In the genomic region with DNA sequence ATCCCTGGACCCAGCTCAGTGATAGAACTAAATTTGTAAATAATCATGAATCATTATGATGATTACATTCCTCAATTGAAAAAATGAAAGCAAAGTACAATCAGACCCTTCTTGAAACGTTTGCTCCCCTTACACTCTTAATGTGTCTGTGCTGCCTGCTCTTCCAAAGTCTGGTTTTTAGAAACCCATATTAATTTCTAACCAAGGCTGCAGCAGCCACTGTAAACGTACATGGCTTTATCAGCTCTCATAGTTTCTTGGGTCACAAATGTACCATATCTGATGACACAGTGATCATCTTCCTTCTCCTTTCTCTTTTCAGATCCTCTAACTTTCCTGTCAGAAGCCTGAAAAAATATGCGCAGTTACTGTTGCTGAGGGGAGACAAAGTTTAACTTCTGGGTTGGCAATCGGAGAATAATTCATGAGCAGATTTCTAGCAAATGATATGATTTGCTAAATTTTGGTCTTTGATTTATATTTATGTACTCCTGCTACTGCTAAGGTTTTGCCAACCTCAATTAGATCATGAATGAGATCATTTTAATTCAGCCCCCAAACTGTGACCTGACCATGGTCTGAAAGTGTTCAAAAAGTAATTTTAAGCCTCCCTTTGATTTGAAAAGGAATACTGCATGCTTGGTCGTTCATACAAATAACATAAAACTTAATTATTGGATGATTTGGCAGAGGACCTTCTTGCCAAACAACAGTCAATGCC, we compare ENCODE assay signal across 11 cellular contexts. TPM values are rescaled to one million over a fixed set of nuclear protein-coding genes. Genes with fewer than 3 reads are reported as not detected.
DNase-seq lines count a peak whose midpoint lies in the region; ATAC-seq, FAIRE-seq and TF ChIP-seq lines count a peak whose summit lies in the region.
"Had no signal": no experiment of that assay in that cellular context is flagged by ENCODE, and none has a peak within 500 bp of the region (broad histone marks: within the 10 kb centered on the region; RNA-seq: fewer than 3 reads in every experiment).

No MANE protein-coding gene starts in this region.

- peak overlapping the region; percentile 51; the same call in 1 of the 2 replicates for H3K27ac ChIP-seq in IMR-90 (ENCODE audit: insufficient read depth, low read length)
- peak overlapping the region; percentile 62 to 74 for H3K27ac ChIP-seq in kidney (ENCODE audit: low read depth in 2 of 2, low read length in 2 of 2)
- H3K27ac ChIP-seq in neuronal stem cell (replicated peaks; ENCODE audit: low read length) = no peak overlapping the region

- H3K36me3 Mint-ChIP-seq in activated B cell treated with CpG ODN at 0.5 μM for 24 hours (ENCODE audit: low read depth) = peaks cover 63% of the 10 kb centered on the region
- peaks cover 14% of the 10 kb centered on the region for H3K36me3 Mint-ChIP-seq in stimulated activated memory B cell treated with anti-CD40 and anti-IgM and Interleukin-4, amounts not matched to agents 10 μg/mL and 1 μg/mL and 100 μg/mL, for 72 hours
- no peaks in the 10 kb centered on the region for H3K36me3 Mint-ChIP-seq in activated CD4-positive, alpha-beta memory T cell treated with anti-CD3 and anti-CD28 coated beads for 36 hours

- H3K4me2 ChIP-seq in IMR-90 (ENCODE audit: low read depth, low read length) = peak overlapping the region; percentile 79
- no peak overlapping the region for H3K4me2 ChIP-seq in neuronal stem cell (ENCODE audit: insufficient read depth, low read length, poor library complexity, severe bottlenecking)

- peak overlapping the region; percentile 81 for H3K27ac Mint-ChIP-seq in activated B cell treated with CpG ODN at 0.5 μM for 24 hours
- no peak overlapping the region for H3K27ac Mint-ChIP-seq in stimulated activated memory B cell treated with anti-CD40 and anti-IgM and Interleukin-4, amounts not matched to agents 10 μg/mL and 1 μg/mL and 100 μg/mL, for 72 hours
- no peak overlapping the region for H3K27ac Mint-ChIP-seq in activated CD4-positive, alpha-beta memory T cell treated with anti-CD3 and anti-CD28 coated beads for 36 hours
- H3K27ac Mint-ChIP-seq: T-helper 1 cell treated with Interleukin-12 subunit alpha and Interleukin-12 subunit beta and Interleukin-4 antibody, amounts not matched to agents 30 μg/mL and 1 μg/mL, for 36 hours had no signal

- H4K20me1 ChIP-seq in IMR-90 (ENCODE audit: insufficient read depth, low read length) = peaks cover 23% of the 10 kb centered on the region; the same call in 1 of the 2 replicates

- H3K4me3 Mint-ChIP-seq in activated B cell treated with CpG ODN at 0.5 μM for 24 hours = peak overlapping the region; percentile 48
- H3K4me3 Mint-ChIP-seq in stimulated activated memory B cell treated with anti-CD40 and anti-IgM and Interleukin-4, amounts not matched to agents 10 μg/mL and 1 μg/mL and 100 μg/mL, for 72 hours = peak overlapping the region; percentile 24
- H3K4me3 Mint-ChIP-seq in activated CD4-positive, alpha-beta memory T cell treated with anti-CD3 and anti-CD28 coated beads for 36 hours = no peak overlapping the region
- H3K4me3 Mint-ChIP-seq: T-helper 1 cell treated with Interleukin-12 subunit alpha and Interleukin-12 subunit beta and Interleukin-4 antibody, amounts not matched to agents 30 μg/mL and 1 μg/mL, for 36 hours had no signal

- no peak overlapping the region; the same call in 1 of the 2 replicates for H2BK20ac ChIP-seq in IMR-90 (ENCODE audit: low read depth, low read length)

- H3K18ac ChIP-seq in IMR-90 (ENCODE audit: low read depth, low read length) (peak overlapping the region; percentile 83), neuronal stem cell (ENCODE audit: low read length) (no peak overlapping the region)

- POLR2A ChIA-PET in IMR-90 (lab: Charles Lee; ENCODE audit: unreplicated experiment) = no interaction called here
- POLR2A ChIA-PET in activated B cell treated with CpG ODN at 0.5 μM for 24 hours (lab: Charles Lee) = no interaction called here
- POLR2A ChIA-PET in activated CD4-positive, alpha-beta memory T cell treated with anti-CD3 and anti-CD28 coated beads for 36 hours (lab: Charles Lee) = interaction anchor here (0.7 kb wide), 1 partner anchor 984 kb away, joined by 3 read pairs; no protein-coding TSS in a partner anchor

- H2BK5ac ChIP-seq in IMR-90 (ENCODE audit: low read depth, low read length, poor library complexity, severe bottlenecking) (peak overlapping the region; percentile 19), neuronal stem cell (ENCODE audit: low read length) (no peak overlapping the region)

- H3K79me1 ChIP-seq in IMR-90 (ENCODE audit: low read depth in 1 of 2, low read length in 2 of 2) (peaks cover 25 to 71% of the 10 kb centered on the region in 2 experiments), neuronal stem cell (ENCODE audit: low read depth, low read length) (no peaks in the 10 kb centered on the region)

- BruUV-seq in IMR-90 (replicated peaks; lab: Mats Ljungman, UMichigan) = no TSS peak

- dilution Hi-C loops in IMR-90 (cut with HindIII; ENCODE audit: low sequenced_read_pairs, unreplicated experiment) = no loop called here

- H3K9ac ChIP-seq in IMR-90 (ENCODE audit: low read depth, low read length) = peak overlapping the region; percentile 57
- H3K9ac ChIP-seq in kidney (ENCODE audit: low read length in 2 of 2) = peak overlapping the region; percentile 4 to 53
- no peak overlapping the region for H3K9ac ChIP-seq in neuronal stem cell (ENCODE audit: low read depth, low read length, poor library complexity)

- H2BK15ac ChIP-seq in IMR-90 (ENCODE audit: low read depth, low read length) (no peak overlapping the region), neuronal stem cell (ENCODE audit: low read length) (no peak overlapping the region)

- H2AK9ac ChIP-seq in IMR-90 (replicated peaks; ENCODE audit: low read depth, low read length, poor library complexity) = no peak overlapping the region

- no peaks in the 10 kb centered on the region for H3K27me3 ChIP-seq in IMR-90 (ENCODE audit: control insufficient read depth, insufficient read depth, low read length)
- no peaks in the 10 kb centered on the region for H3K27me3 ChIP-seq in neuronal stem cell (ENCODE audit: control insufficient read depth in 3 of 3, insufficient read depth in 3 of 3, low read depth in 1 of 3, low read length in 3 of 3)

- H4K8ac ChIP-seq in IMR-90 (ENCODE audit: low read depth in 2 of 2, low read length in 2 of 2) (peak overlapping the region in 1 of 2 experiments; percentile 20; a peak in 1 of 4 replicates), neuronal stem cell (ENCODE audit: low read depth, low read length) (no peak overlapping the region)

- in situ Hi-C loops in IMR-90 (cut with MboI; ENCODE audit: low sequenced_read_pairs) = loop anchor here (25.0 kb wide), 2 partner anchors 995 to 1805 kb away; no protein-coding TSS in a partner anchor

- H4K91ac ChIP-seq in IMR-90 (ENCODE audit: insufficient read depth, low read depth, low read length) (peak overlapping the region; percentile 21; the same call in 1 of the 2 replicates), neuronal stem cell (ENCODE audit: low read depth, low read length, poor library complexity) (no peak overlapping the region)

- intact Hi-C loops in IMR-90 (cut with micrococcal nuclease) = loop anchor here (2.0 kb wide), 1 partner anchor 55 kb away; no protein-coding TSS in a partner anchor
- intact Hi-C loops in activated B cell treated with CpG ODN at 0.5 μM for 24 hours (cut with micrococcal nuclease) = loop anchor here (1.0 to 2.0 kb wide), 2 partner anchors 9 to 17 kb away; no protein-coding TSS in a partner anchor
- intact Hi-C loops in kidney (cut with DNase I) = no loop called here
- intact Hi-C loops in activated CD4-positive, alpha-beta memory T cell treated with anti-CD3 and anti-CD28 coated beads for 36 hours (cut with micrococcal nuclease) = no loop called here

- H2AFZ ChIP-seq in IMR-90 (replicated peaks; ENCODE audit: low read length, poor library complexity) = no peak overlapping the region
- H2AFZ ChIP-seq in neuronal stem cell (ENCODE audit: low read length) = no peak overlapping the region

- TF ChIP-seq CTCF in IMR-90 (conservative IDR thresholded peaks at IDR 0.05; ENCODE audit: low read depth, low read length) (no peak), activated B cell treated with CpG ODN at 0.5 μM for 24 hours (IDR thresholded peaks at IDR 0.05) (no peak), kidney (IDR thresholded peaks at IDR 0.05; ENCODE audit: borderline replicate concordance, extremely low read depth, insufficient read depth) (no peak)

- H3K9me3 Mint-ChIP-seq in activated B cell treated with CpG ODN at 0.5 μM for 24 hours = no peaks in the 10 kb centered on the region
- H3K9me3 Mint-ChIP-seq in stimulated activated memory B cell treated with anti-CD40 and anti-IgM and Interleukin-4, amounts not matched to agents 10 μg/mL and 1 μg/mL and 100 μg/mL, for 72 hours = no peaks in the 10 kb centered on the region
- H3K9me3 Mint-ChIP-seq in activated CD4-positive, alpha-beta memory T cell treated with anti-CD3 and anti-CD28 coated beads for 36 hours = no peaks in the 10 kb centered on the region
- H3K9me3 Mint-ChIP-seq: T-helper 1 cell treated with Interleukin-12 subunit alpha and Interleukin-12 subunit beta and Interleukin-4 antibody, amounts not matched to agents 30 μg/mL and 1 μg/mL, for 36 hours had no signal

- peaks cover 3% of the 10 kb centered on the region; the same call in 1 of the 2 replicates for H3K9me1 ChIP-seq in IMR-90 (ENCODE audit: insufficient read depth, low read length)

- 0% methylated on average over 2 of the region's 5 CpGs; no CpG with 5 or more reads in 1 of the 2 experiments for WGBS in IMR-90 (ENCODE audit: extremely low coverage in 2 of 2, insufficient read length in 1 of 2), 2 experiments
- WGBS in neuronal stem cell (ENCODE audit: extremely low coverage in 2 of 2, insufficient read length in 2 of 2, insufficient replicate concordance in 1 of 2), 2 donors = no CpG with 5 or more reads among the region's 5 CpGs

- H3K36me3 ChIP-seq in IMR-90 (ENCODE audit: control insufficient read depth, insufficient read depth, low read length) (peaks cover 3% of the 10 kb centered on the region; the same call in 1 of the 2 replicates), kidney (ENCODE audit: control insufficient read depth in 1 of 2, insufficient read depth in 2 of 2, low read length in 2 of 2) (no peaks in the 10 kb centered on the region), neuronal stem cell (replicated peaks in 1 of 2; ENCODE audit: control insufficient read depth in 2 of 2, insufficient read depth in 2 of 2, low read length in 2 of 2) (peaks cover 0 to 54% of the 10 kb centered on the region in 2 donors)

- TF ChIP-seq POLR2A in IMR-90 (IDR thresholded peaks at IDR 0.05; ENCODE audit: low read depth, low read length) = no peak; the same call in 1 of the 2 replicates

- peak overlapping the region; percentile 16; the same call in 1 of the 2 replicates for H3K4me3 ChIP-seq in IMR-90 (ENCODE audit: insufficient read depth, low read depth, low read length)
- H3K4me3 ChIP-seq in kidney (ENCODE audit: low read length in 2 of 2) = peak overlapping the region; percentile 18 to 41
- no peak overlapping the region for H3K4me3 ChIP-seq in neuronal stem cell (ENCODE audit: low read length in 2 of 2)

- no peak overlapping the region for H2BK12ac ChIP-seq in neuronal stem cell (ENCODE audit: low read length)

- H3K4me1 ChIP-seq in IMR-90 (ENCODE audit: control insufficient read depth, insufficient read depth, low read length) = peaks cover 38% of the 10 kb centered on the region
- peaks cover 17 to 32% of the 10 kb centered on the region in 2 donors for H3K4me1 ChIP-seq in kidney (ENCODE audit: control insufficient read depth in 1 of 2, insufficient read depth in 1 of 2, low read depth in 1 of 2, low read length in 2 of 2)
- H3K4me1 ChIP-seq in neuronal stem cell (ENCODE audit: control insufficient read depth in 2 of 2, insufficient read depth in 1 of 2, low read depth in 1 of 2, low read length in 2 of 2) = peaks cover 29 to 87% of the 10 kb centered on the region in 2 donors

- CTCF ChIA-PET in IMR-90 (lab: Yijun Ruan, JAX) (no interaction called here), activated B cell treated with CpG ODN at 0.5 μM for 24 hours (lab: Charles Lee) (interaction anchor here (1.2 kb wide), 1 partner anchor 54 kb away, joined by 3 read pairs; no protein-coding TSS in a partner anchor)
- CTCF ChIA-PET in activated CD4-positive, alpha-beta memory T cell treated with anti-CD3 and anti-CD28 coated beads for 36 hours (lab: Charles Lee) = no interaction called here

- 0 out of 2 replicates have a peak overlapping the region, but pooled peaks have one; percentile 22 for H2BK120ac ChIP-seq in IMR-90 (ENCODE audit: low read depth, low read length)
- no peak overlapping the region for H2BK120ac ChIP-seq in neuronal stem cell (ENCODE audit: low read depth, low read length)

- peak overlapping the region; percentile 70 for H3K14ac ChIP-seq in IMR-90 (replicated peaks; ENCODE audit: low read depth, low read length)
- H3K14ac ChIP-seq in neuronal stem cell (ENCODE audit: low read length) = no peak overlapping the region

- H3K4ac ChIP-seq in IMR-90 (ENCODE audit: low read depth, low read length) = peak overlapping the region; percentile 9; the same call in 1 of the 2 replicates
- no peak overlapping the region for H3K4ac ChIP-seq in neuronal stem cell (ENCODE audit: low read length)

- no peak for FAIRE-seq in kidney (lab: Jason Lieb, UNC)

- H3K27me3 Mint-ChIP-seq in activated B cell treated with CpG ODN at 0.5 μM for 24 hours = no peaks in the 10 kb centered on the region
- H3K27me3 Mint-ChIP-seq in stimulated activated memory B cell treated with anti-CD40 and anti-IgM and Interleukin-4, amounts not matched to agents 10 μg/mL and 1 μg/mL and 100 μg/mL, for 72 hours = no peaks in the 10 kb centered on the region
- H3K27me3 Mint-ChIP-seq in activated CD4-positive, alpha-beta memory T cell treated with anti-CD3 and anti-CD28 coated beads for 36 hours = peaks cover 39% of the 10 kb centered on the region

- no peak overlapping the region for H3K56ac ChIP-seq in IMR-90 (ENCODE audit: extremely low read depth, insufficient read depth, low read length)

- DNase-seq in IMR-90 (no peak), activated B cell treated with CpG ODN at 0.5 μM for 24 hours (no peak), kidney (no peak), neuronal stem cell (ENCODE audit: low spot score) (no peak), DMS79 treated with DMSO at 0.1 percent for 48 hours (lab: John Stamatoyannopoulos, UW) (no peak)
- no peak for DNase-seq in activated CD4-positive, alpha-beta memory T cell treated with anti-CD3 and anti-CD28 coated beads for 36 hours
- DNase-seq: activated naive CD4-positive, alpha-beta T cell treated with Interleukin-2 at 50 U/mL for 16 hours; NCI-H1694 had no signal

- H3K9me3 ChIP-seq in IMR-90 (ENCODE audit: control insufficient read depth, insufficient read depth, low read length) (no peaks in the 10 kb centered on the region), kidney (ENCODE audit: control insufficient read depth in 1 of 2, low read length in 2 of 2) (no peaks in the 10 kb centered on the region), neuronal stem cell (replicated peaks in 1 of 2; ENCODE audit: control insufficient read depth in 2 of 2, insufficient read depth in 1 of 2, low read depth in 1 of 2, low read length in 2 of 2) (no peaks in the 10 kb centered on the region)

- H2AK5ac ChIP-seq in IMR-90 (ENCODE audit: low read depth, low read length) = no peak overlapping the region
- no peak overlapping the region for H2AK5ac ChIP-seq in neuronal stem cell (ENCODE audit: low read depth, low read length)

- H3K4me1 Mint-ChIP-seq in activated B cell treated with CpG ODN at 0.5 μM for 24 hours = peaks cover 91% of the 10 kb centered on the region
- peaks cover 81% of the 10 kb centered on the region for H3K4me1 Mint-ChIP-seq in stimulated activated memory B cell treated with anti-CD40 and anti-IgM and Interleukin-4, amounts not matched to agents 10 μg/mL and 1 μg/mL and 100 μg/mL, for 72 hours
- peaks cover 25% of the 10 kb centered on the region for H3K4me1 Mint-ChIP-seq in activated CD4-positive, alpha-beta memory T cell treated with anti-CD3 and anti-CD28 coated beads for 36 hours (ENCODE audit: low read depth)

- H4K5ac ChIP-seq in IMR-90 (ENCODE audit: low read depth, low read length) = peak overlapping the region; percentile 38

- H3K23ac ChIP-seq in IMR-90 (ENCODE audit: low read depth, low read length) = peak overlapping the region; percentile 98
- H3K23ac ChIP-seq in neuronal stem cell (ENCODE audit: low read depth, low read length, poor library complexity) = no peak overlapping the region

- no peak for TF ChIP-seq RAD21 in IMR-90 (IDR thresholded peaks at IDR 0.05; ENCODE audit: low read length)

- peak; percentile 18 for ATAC-seq in IMR-90 (ENCODE audit: low read depth)
- no peak for ATAC-seq in activated B cell treated with CpG ODN at 0.5 μM for 24 hours (ENCODE audit: low read depth)
- ATAC-seq in stimulated activated memory B cell treated with anti-CD40 and anti-IgM and Interleukin-4, amounts not matched to agents 10 μg/mL and 1 μg/mL and 100 μg/mL, for 72 hours = no peak
- ATAC-seq in HG02870 (IDR thresholded peaks at IDR 0.05; ENCODE audit: unreplicated experiment) = no peak

RNA-seq across cellular contexts. Expression of a gene that starts 12.3 kb away (rescaled TPM):
- total RNA-seq in IMR-90 (2012; rRNA removed) (50.9 and 52.5 TPM in 2 replicates), activated B cell treated with CpG ODN at 0.5 μM for 24 hours (162 and 200 TPM in 2 replicates), kidney (136 TPM)
- polyA plus RNA-seq in IMR-90 (2012; rRNA removed) (22.4 and 23.8 TPM in 2 replicates), kidney (ENCODE audit: insufficient read depth, low read depth, low replicate concordance) (8.3 TPM)
- 9.9 and 12.5 TPM in 2 replicates for polyA plus RNA-seq in IMR-90 (2012; cell fraction: cytosol; rRNA removed)
- 12.0 and 32.4 TPM in 2 replicates for polyA plus RNA-seq in IMR-90 (2012; cell fraction: nucleus; rRNA removed; ENCODE audit: low replicate concordance)
- 18.6 TPM for polyA plus RNA-seq in neuronal stem cell (2013, experiment 1 of 2)
- polyA plus RNA-seq in neuronal stem cell (2013, experiment 2 of 2) = 19.1 TPM
- total RNA-seq in activated CD4-positive, alpha-beta memory T cell treated with anti-CD3 and anti-CD28 coated beads for 36 hours = 10 to 100 TPM; 16.8 to 17.1 TPM

Comparison
In these comparisons a context has a peak if more than half of its experiments do, and no peak if none do; other contexts are left out.
1. H3K4me3 ChIP-seq: peak in IMR-90 (single experiment) and kidney (2 of 2); none in neuronal stem cell (0 of 2).
2. intact Hi-C loops: an anchor here in IMR-90 (2.0 kb wide) and activated B cell treated with CpG ODN at 0.5 μM for 24 hours (1.0 to 2.0 kb wide); none called in kidney and activated CD4-positive, alpha-beta memory T cell treated with anti-CD3 and anti-CD28 coated beads for 36 hours.